In genomic region chr7:98713411-98713810, GRCh38 we compare ENCODE assay signal across 21 cellular contexts.
"Had no signal": no experiment of that assay in that cellular context is flagged by ENCODE, and none has a peak within 500 bp of the region (broad histone marks: within the 10 kb centered on the region; RNA-seq: fewer than 3 reads in every experiment).

No MANE protein-coding gene starts in this region.

- H3K9me3 ChIP-seq: heart right ventricle, ovary, spleen, tibial artery, upper lobe of left lung, uterus had no signal

- H3K4me2 ChIP-seq: neural progenitor cell had no signal

- H3K27ac Mint-ChIP-seq: dendritic cell treated with granulocyte-macrophage colony-stimulating factor and Interleukin-4, amounts not matched to agents 40 ng/mL and 50 ng/mL, for 4 days; endodermal cell; memory B cell; mesothelial cell of epicardium; natural killer cell treated with Interleukin-12 subunit alpha and Interleukin-12 subunit beta and Interleukin-15 and Interleukin-18, amount 100 ng/mL, for 72 hours; neural progenitor cell; stimulated activated memory B cell treated with anti-CD40 and anti-IgM and Interleukin-4, amounts not matched to agents 10 μg/mL and 1 μg/mL and 100 μg/mL, for 72 hours; stimulated activated naive CD8-positive, alpha-beta T cell treated with anti-CD3 and anti-CD28 coated beads, Interleukin-15, Interleukin-2, amounts not matched to agents 100 ng/mL and 50 ng/mL, for 24 hours had no signal

- H3K4me1 ChIP-seq: heart right ventricle, neural progenitor cell, spleen, tibial artery, upper lobe of left lung, uterus had no signal

- H3K27ac ChIP-seq: heart right ventricle, neural progenitor cell, ovary, spleen, tibial artery, upper lobe of left lung, uterus had no signal

- H3K36me3 Mint-ChIP-seq: memory B cell; mesothelial cell of epicardium; natural killer cell treated with Interleukin-12 subunit alpha and Interleukin-12 subunit beta and Interleukin-15 and Interleukin-18, amount 100 ng/mL, for 72 hours; neural progenitor cell; stimulated activated memory B cell treated with anti-CD40 and anti-IgM and Interleukin-4, amounts not matched to agents 10 μg/mL and 1 μg/mL and 100 μg/mL, for 72 hours had no signal

- ATAC-seq: left lobe of liver; natural killer cell treated with Interleukin-12 subunit alpha and Interleukin-12 subunit beta and Interleukin-15 and Interleukin-18, amount 100 ng/mL, for 72 hours; right cardiac atrium; stimulated activated memory B cell treated with anti-CD40 and anti-IgM and Interleukin-4, amounts not matched to agents 10 μg/mL and 1 μg/mL and 100 μg/mL, for 72 hours had no signal

- H3K9ac ChIP-seq: neural progenitor cell had no signal

- H3K27me3 Mint-ChIP-seq: memory B cell; natural killer cell treated with Interleukin-12 subunit alpha and Interleukin-12 subunit beta and Interleukin-15 and Interleukin-18, amount 100 ng/mL, for 72 hours; stimulated activated memory B cell treated with anti-CD40 and anti-IgM and Interleukin-4, amounts not matched to agents 10 μg/mL and 1 μg/mL and 100 μg/mL, for 72 hours; stimulated activated naive CD8-positive, alpha-beta T cell treated with anti-CD3 and anti-CD28 coated beads, Interleukin-15, Interleukin-2, amounts not matched to agents 100 ng/mL and 50 ng/mL, for 24 hours had no signal

- H3K4me3 ChIP-seq: heart right ventricle, neural progenitor cell, ovary, spleen, tibial artery, upper lobe of left lung, uterus had no signal

- H3K27me3 ChIP-seq: heart right ventricle, ovary, spleen, upper lobe of left lung, uterus had no signal

- H3K9me3 Mint-ChIP-seq: dendritic cell treated with granulocyte-macrophage colony-stimulating factor and Interleukin-4, amounts not matched to agents 40 ng/mL and 50 ng/mL, for 4 days; endodermal cell; memory B cell; mesothelial cell of epicardium; natural killer cell treated with Interleukin-12 subunit alpha and Interleukin-12 subunit beta and Interleukin-15 and Interleukin-18, amount 100 ng/mL, for 72 hours; neural progenitor cell; stimulated activated memory B cell treated with anti-CD40 and anti-IgM and Interleukin-4, amounts not matched to agents 10 μg/mL and 1 μg/mL and 100 μg/mL, for 72 hours; stimulated activated naive CD8-positive, alpha-beta T cell treated with anti-CD3 and anti-CD28 coated beads, Interleukin-15, Interleukin-2, amounts not matched to agents 100 ng/mL and 50 ng/mL, for 24 hours had no signal

- H3K4me3 Mint-ChIP-seq: dendritic cell treated with granulocyte-macrophage colony-stimulating factor and Interleukin-4, amounts not matched to agents 40 ng/mL and 50 ng/mL, for 4 days; endodermal cell; memory B cell; mesothelial cell of epicardium; natural killer cell treated with Interleukin-12 subunit alpha and Interleukin-12 subunit beta and Interleukin-15 and Interleukin-18, amount 100 ng/mL, for 72 hours; neural progenitor cell; stimulated activated memory B cell treated with anti-CD40 and anti-IgM and Interleukin-4, amounts not matched to agents 10 μg/mL and 1 μg/mL and 100 μg/mL, for 72 hours; stimulated activated naive CD8-positive, alpha-beta T cell treated with anti-CD3 and anti-CD28 coated beads, Interleukin-15, Interleukin-2, amounts not matched to agents 100 ng/mL and 50 ng/mL, for 24 hours had no signal

- H3K4me1 Mint-ChIP-seq: endodermal cell; memory B cell; mesothelial cell of epicardium; neural progenitor cell; stimulated activated memory B cell treated with anti-CD40 and anti-IgM and Interleukin-4, amounts not matched to agents 10 μg/mL and 1 μg/mL and 100 μg/mL, for 72 hours had no signal

- H2AFZ ChIP-seq: neural progenitor cell had no signal

- H3K36me3 ChIP-seq: heart right ventricle, neural progenitor cell, ovary, spleen, tibial artery, upper lobe of left lung, uterus had no signal

- DNase-seq: endodermal cell; heart right ventricle; islet precursor cell; nucleus accumbens; ovary; right cardiac atrium; spleen; stimulated activated CD4-positive, alpha-beta T cell treated with anti-CD3 and anti-CD28 coated beads, Interleukin-15, amount 100 ng/mL, for 24 hours; stimulated activated CD4-positive, alpha-beta T cell treated with anti-CD3 and anti-CD28 coated beads, Interleukin-1b, Interleukin-23, amount 100 ng/mL, for 48 hours; stimulated activated CD4-positive, alpha-beta T cell treated with anti-CD3 and anti-CD28 coated beads, Interleukin-4, amount 100 ng/mL, for 24 hours; tibial artery; upper lobe of left lung; uterus had no signal
